ENCODE assay signal across 2 cellular contexts in the genomic region with DNA sequence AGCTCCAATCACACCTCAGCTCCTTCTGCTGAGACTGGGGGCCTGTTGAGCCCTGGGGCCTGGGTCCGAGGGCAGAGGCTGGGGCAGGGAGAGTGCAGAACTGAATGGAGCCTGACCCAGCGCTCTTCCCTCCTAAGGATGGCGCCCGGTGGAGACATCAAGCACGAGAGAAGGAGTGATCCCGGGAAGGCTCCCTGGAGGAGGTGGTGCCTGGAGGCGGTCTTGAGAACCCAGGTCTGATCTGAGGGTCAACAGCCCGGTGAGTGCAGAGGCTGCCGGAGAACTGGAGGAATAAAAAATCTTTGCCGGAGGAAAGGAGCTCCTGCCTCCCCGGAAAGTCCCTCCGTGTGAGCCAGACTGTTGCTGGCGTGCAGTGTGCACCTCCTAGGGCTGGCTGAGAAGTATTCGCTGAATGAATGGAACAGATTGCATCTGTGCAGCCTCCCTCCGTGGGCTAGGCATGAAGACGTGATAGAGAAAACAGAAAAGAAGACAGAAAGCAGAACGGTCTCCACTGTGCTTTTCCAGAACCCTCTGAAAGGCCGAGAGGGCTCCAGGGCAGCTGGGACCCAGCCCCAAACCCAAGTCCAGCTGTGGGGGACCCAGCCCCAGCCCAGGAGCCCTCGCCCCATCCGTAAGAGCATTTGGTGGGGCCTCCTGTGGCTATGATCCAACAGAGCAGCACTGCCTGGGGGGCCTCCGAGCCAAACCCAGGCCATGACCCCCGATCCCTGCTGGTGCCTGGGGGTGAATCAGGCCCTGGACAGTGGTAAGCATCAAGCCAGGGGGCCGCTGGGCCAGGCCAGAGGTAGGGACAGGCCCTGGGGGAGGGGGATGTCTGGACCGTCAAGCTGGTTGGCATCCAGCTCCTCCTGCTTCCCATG.
TF ChIP-seq lines count a peak whose summit lies in the region.

No MANE protein-coding gene starts in this region.

TF ChIP-seq in HepG2, 621 proteins besides CTCF, POLR2A, EP300 and RAD21 (continues in another document):
- TF ChIP-seq, protein P1, sequence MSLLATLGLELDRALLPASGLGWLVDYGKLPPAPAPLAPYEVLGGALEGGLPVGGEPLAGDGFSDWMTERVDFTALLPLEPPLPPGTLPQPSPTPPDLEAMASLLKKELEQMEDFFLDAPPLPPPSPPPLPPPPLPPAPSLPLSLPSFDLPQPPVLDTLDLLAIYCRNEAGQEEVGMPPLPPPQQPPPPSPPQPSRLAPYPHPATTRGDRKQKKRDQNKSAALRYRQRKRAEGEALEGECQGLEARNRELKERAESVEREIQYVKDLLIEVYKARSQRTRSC (CRISPR knock-in tag; IDR thresholded peaks at IDR 0.05; ENCODE audit: low read depth) = no peak
- TF ChIP-seq MED8 (CRISPR knock-in tag; IDR thresholded peaks at IDR 0.05; ENCODE audit: insufficient replicate concordance) = no peak
- no peak for TF ChIP-seq ZNF296 (CRISPR knock-in tag; conservative IDR thresholded peaks at IDR 0.05)
- no peak for TF ChIP-seq MEIS1 (CRISPR knock-in tag; IDR thresholded peaks at IDR 0.05; ENCODE audit: borderline replicate concordance)
- TF ChIP-seq, protein P2, sequence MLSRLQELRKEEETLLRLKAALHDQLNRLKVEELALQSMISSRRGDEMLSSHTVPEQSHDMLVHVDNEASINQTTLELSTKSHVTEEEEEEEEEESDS (CRISPR knock-in tag; IDR thresholded peaks at IDR 0.05; ENCODE audit: borderline replicate concordance) = no peak
- peak; percentile 20; the same call in 1 of the 2 replicates for TF ChIP-seq ZNF678 (CRISPR knock-in tag; IDR thresholded peaks at IDR 0.05)
- no peak for TF ChIP-seq PHF8 (CRISPR knock-in tag; IDR thresholded peaks at IDR 0.05)
- TF ChIP-seq, protein P3, sequence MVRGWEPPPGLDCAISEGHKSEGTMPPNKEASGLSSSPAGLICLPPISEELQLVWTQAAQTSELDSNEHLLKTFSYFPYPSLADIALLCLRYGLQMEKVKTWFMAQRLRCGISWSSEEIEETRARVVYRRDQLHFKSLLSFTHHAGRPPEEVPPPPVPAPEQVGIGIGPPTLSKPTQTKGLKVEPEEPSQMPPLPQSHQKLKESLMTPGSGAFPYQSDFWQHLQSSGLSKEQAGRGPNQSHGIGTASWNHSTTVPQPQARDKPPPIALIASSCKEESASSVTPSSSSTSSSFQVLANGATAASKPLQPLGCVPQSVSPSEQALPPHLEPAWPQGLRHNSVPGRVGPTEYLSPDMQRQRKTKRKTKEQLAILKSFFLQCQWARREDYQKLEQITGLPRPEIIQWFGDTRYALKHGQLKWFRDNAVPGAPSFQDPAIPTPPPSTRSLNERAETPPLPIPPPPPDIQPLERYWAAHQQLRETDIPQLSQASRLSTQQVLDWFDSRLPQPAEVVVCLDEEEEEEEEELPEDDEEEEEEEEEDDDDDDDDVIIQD (CRISPR knock-in tag; IDR thresholded peaks at IDR 0.05; ENCODE audit: low read depth) = no peak
- TF ChIP-seq NAIF1 (CRISPR knock-in tag; IDR thresholded peaks at IDR 0.05; ENCODE audit: borderline replicate concordance) = no peak
- no peak for TF ChIP-seq NCOR1 (IDR thresholded peaks at IDR 0.05; ENCODE audit: borderline replicate concordance, low read length)
- no peak for TF ChIP-seq ZNF430 (CRISPR knock-in tag; IDR thresholded peaks at IDR 0.05)
- no peak for TF ChIP-seq HES4 (CRISPR knock-in tag; IDR thresholded peaks at IDR 0.05; ENCODE audit: borderline replicate concordance)
- TF ChIP-seq ATM (IDR thresholded peaks at IDR 0.05; ENCODE audit: borderline replicate concordance) = no peak
- no peak for TF ChIP-seq SMC3 (IDR thresholded peaks at IDR 0.05; ENCODE audit: low read length)
- no peak for TF ChIP-seq NRL (CRISPR knock-in tag; IDR thresholded peaks at IDR 0.05; ENCODE audit: borderline replicate concordance)
- TF ChIP-seq, protein P4, sequence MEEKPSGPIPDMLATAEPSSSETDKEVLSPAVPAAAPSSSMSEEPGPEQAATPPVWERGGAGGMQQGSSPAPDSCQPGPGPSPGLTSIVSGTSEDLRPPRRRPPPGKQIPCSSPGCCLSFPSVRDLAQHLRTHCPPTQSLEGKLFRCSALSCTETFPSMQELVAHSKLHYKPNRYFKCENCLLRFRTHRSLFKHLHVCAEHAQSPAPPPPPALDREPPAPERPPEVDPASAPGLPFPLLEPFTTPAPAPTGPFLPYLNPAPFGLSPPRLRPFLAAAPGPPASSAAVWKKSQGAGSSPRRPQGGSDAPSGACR (CRISPR knock-in tag; IDR thresholded peaks at IDR 0.05) = no peak
- TF ChIP-seq ATRX (CRISPR knock-in tag; IDR thresholded peaks at IDR 0.05; ENCODE audit: borderline replicate concordance) = no peak
- no peak for TF ChIP-seq ZNF841 (CRISPR knock-in tag; IDR thresholded peaks at IDR 0.05; ENCODE audit: borderline replicate concordance)
- TF ChIP-seq, protein P5, sequence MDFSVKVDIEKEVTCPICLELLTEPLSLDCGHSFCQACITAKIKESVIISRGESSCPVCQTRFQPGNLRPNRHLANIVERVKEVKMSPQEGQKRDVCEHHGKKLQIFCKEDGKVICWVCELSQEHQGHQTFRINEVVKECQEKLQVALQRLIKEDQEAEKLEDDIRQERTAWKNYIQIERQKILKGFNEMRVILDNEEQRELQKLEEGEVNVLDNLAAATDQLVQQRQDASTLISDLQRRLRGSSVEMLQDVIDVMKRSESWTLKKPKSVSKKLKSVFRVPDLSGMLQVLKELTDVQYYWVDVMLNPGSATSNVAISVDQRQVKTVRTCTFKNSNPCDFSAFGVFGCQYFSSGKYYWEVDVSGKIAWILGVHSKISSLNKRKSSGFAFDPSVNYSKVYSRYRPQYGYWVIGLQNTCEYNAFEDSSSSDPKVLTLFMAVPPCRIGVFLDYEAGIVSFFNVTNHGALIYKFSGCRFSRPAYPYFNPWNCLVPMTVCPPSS (IDR thresholded peaks at IDR 0.05) = no peak
- no peak for TF ChIP-seq HOXA9 (CRISPR knock-in tag; IDR thresholded peaks at IDR 0.05; ENCODE audit: borderline replicate concordance)
- TF ChIP-seq, protein P6, sequence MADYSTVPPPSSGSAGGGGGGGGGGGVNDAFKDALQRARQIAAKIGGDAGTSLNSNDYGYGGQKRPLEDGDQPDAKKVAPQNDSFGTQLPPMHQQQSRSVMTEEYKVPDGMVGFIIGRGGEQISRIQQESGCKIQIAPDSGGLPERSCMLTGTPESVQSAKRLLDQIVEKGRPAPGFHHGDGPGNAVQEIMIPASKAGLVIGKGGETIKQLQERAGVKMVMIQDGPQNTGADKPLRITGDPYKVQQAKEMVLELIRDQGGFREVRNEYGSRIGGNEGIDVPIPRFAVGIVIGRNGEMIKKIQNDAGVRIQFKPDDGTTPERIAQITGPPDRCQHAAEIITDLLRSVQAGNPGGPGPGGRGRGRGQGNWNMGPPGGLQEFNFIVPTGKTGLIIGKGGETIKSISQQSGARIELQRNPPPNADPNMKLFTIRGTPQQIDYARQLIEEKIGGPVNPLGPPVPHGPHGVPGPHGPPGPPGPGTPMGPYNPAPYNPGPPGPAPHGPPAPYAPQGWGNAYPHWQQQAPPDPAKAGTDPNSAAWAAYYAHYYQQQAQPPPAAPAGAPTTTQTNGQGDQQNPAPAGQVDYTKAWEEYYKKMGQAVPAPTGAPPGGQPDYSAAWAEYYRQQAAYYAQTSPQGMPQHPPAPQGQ (CRISPR knock-in tag; IDR thresholded peaks at IDR 0.05; ENCODE audit: borderline replicate concordance) = no peak
- TF ChIP-seq TBX2 (CRISPR knock-in tag; IDR thresholded peaks at IDR 0.05; ENCODE audit: borderline replicate concordance) = no peak
- TF ChIP-seq, protein P7, sequence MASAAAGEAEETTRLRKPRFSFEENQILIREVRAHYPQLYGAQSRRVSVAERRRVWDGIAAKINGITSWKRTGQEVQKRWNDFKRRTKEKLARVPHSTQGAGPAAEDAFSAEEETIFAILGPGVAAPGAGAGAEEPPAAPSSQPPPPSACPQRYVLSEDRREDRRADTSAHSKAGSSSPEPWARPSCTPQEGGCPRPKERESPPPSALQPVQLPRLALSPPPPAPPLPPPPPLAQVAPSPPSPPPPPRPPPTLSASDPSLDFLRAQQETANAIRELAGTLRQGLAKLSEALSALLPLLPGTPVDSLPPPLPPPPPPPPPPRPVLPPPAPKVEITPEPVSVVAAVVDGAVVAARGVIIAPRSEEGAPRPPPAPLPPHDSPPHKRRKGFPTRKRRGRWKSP (CRISPR knock-in tag; IDR thresholded peaks at IDR 0.05) = no peak

TF ChIP-seq in GM12878, 131 proteins besides CTCF, POLR2A, EP300 and RAD21:
- TF ChIP-seq CBX5 (IDR thresholded peaks at IDR 0.05; ENCODE audit: low read depth) (no peak), SREBF1 (IDR thresholded peaks at IDR 0.05; ENCODE audit: low read length) (no peak), KAT2A (conservative IDR thresholded peaks at IDR 0.05; ENCODE audit: control insufficient read depth, low read depth, low read length) (no peak), IRF4 (IDR thresholded peaks at IDR 0.05; ENCODE audit: low read depth, low read length) (no peak), EGR1 (IDR thresholded peaks at IDR 0.05; ENCODE audit: borderline replicate concordance in 1 of 2, low read depth in 2 of 2, low read length in 2 of 2) (no peak), MTA2 (IDR thresholded peaks at IDR 0.05; ENCODE audit: low read depth) (no peak), POLR2AphosphoS2 (IDR thresholded peaks at IDR 0.05; ENCODE audit: low read depth, low read length) (no peak), RFX5 (IDR thresholded peaks at IDR 0.05; ENCODE audit: low read depth, low read length) (no peak), STAT1 (conservative IDR thresholded peaks at IDR 0.05) (no peak), EED (IDR thresholded peaks at IDR 0.05; ENCODE audit: low read depth) (no peak), YBX1 (IDR thresholded peaks at IDR 0.05) (no peak)
- TF ChIP-seq, protein P8, sequence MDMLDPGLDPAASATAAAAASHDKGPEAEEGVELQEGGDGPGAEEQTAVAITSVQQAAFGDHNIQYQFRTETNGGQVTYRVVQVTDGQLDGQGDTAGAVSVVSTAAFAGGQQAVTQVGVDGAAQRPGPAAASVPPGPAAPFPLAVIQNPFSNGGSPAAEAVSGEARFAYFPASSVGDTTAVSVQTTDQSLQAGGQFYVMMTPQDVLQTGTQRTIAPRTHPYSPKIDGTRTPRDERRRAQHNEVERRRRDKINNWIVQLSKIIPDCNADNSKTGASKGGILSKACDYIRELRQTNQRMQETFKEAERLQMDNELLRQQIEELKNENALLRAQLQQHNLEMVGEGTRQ (IDR thresholded peaks at IDR 0.05; ENCODE audit: borderline replicate concordance, low read depth, low read length) = no peak
- TF ChIP-seq, protein P9, sequence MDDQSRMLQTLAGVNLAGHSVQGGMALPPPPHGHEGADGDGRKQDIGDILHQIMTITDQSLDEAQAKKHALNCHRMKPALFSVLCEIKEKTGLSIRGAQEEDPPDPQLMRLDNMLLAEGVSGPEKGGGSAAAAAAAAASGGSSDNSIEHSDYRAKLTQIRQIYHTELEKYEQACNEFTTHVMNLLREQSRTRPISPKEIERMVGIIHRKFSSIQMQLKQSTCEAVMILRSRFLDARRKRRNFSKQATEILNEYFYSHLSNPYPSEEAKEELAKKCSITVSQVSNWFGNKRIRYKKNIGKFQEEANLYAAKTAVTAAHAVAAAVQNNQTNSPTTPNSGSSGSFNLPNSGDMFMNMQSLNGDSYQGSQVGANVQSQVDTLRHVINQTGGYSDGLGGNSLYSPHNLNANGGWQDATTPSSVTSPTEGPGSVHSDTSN (IDR thresholded peaks at IDR 0.05; ENCODE audit: insufficient replicate concordance, low read depth, low read length) = no peak
- TF ChIP-seq, protein P10, sequence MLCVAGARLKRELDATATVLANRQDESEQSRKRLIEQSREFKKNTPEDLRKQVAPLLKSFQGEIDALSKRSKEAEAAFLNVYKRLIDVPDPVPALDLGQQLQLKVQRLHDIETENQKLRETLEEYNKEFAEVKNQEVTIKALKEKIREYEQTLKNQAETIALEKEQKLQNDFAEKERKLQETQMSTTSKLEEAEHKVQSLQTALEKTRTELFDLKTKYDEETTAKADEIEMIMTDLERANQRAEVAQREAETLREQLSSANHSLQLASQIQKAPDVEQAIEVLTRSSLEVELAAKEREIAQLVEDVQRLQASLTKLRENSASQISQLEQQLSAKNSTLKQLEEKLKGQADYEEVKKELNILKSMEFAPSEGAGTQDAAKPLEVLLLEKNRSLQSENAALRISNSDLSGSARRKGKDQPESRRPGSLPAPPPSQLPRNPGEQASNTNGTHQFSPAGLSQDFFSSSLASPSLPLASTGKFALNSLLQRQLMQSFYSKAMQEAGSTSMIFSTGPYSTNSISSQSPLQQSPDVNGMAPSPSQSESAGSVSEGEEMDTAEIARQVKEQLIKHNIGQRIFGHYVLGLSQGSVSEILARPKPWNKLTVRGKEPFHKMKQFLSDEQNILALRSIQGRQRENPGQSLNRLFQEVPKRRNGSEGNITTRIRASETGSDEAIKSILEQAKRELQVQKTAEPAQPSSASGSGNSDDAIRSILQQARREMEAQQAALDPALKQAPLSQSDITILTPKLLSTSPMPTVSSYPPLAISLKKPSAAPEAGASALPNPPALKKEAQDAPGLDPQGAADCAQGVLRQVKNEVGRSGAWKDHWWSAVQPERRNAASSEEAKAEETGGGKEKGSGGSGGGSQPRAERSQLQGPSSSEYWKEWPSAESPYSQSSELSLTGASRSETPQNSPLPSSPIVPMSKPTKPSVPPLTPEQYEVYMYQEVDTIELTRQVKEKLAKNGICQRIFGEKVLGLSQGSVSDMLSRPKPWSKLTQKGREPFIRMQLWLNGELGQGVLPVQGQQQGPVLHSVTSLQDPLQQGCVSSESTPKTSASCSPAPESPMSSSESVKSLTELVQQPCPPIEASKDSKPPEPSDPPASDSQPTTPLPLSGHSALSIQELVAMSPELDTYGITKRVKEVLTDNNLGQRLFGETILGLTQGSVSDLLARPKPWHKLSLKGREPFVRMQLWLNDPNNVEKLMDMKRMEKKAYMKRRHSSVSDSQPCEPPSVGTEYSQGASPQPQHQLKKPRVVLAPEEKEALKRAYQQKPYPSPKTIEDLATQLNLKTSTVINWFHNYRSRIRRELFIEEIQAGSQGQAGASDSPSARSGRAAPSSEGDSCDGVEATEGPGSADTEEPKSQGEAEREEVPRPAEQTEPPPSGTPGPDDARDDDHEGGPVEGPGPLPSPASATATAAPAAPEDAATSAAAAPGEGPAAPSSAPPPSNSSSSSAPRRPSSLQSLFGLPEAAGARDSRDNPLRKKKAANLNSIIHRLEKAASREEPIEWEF (IDR thresholded peaks at IDR 0.05; ENCODE audit: insufficient replicate concordance, low read depth, low read length) = no peak
- TF ChIP-seq, protein P11, sequence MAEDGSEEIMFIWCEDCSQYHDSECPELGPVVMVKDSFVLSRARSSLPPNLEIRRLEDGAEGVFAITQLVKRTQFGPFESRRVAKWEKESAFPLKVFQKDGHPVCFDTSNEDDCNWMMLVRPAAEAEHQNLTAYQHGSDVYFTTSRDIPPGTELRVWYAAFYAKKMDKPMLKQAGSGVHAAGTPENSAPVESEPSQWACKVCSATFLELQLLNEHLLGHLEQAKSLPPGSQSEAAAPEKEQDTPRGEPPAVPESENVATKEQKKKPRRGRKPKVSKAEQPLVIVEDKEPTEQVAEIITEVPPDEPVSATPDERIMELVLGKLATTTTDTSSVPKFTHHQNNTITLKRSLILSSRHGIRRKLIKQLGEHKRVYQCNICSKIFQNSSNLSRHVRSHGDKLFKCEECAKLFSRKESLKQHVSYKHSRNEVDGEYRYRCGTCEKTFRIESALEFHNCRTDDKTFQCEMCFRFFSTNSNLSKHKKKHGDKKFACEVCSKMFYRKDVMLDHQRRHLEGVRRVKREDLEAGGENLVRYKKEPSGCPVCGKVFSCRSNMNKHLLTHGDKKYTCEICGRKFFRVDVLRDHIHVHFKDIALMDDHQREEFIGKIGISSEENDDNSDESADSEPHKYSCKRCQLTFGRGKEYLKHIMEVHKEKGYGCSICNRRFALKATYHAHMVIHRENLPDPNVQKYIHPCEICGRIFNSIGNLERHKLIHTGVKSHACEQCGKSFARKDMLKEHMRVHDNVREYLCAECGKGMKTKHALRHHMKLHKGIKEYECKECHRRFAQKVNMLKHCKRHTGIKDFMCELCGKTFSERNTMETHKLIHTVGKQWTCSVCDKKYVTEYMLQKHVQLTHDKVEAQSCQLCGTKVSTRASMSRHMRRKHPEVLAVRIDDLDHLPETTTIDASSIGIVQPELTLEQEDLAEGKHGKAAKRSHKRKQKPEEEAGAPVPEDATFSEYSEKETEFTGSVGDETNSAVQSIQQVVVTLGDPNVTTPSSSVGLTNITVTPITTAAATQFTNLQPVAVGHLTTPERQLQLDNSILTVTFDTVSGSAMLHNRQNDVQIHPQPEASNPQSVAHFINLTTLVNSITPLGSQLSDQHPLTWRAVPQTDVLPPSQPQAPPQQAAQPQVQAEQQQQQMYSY (CRISPR knock-in tag; IDR thresholded peaks at IDR 0.05) = no peak
